19 cellular contexts compared by ENCODE assay signal in genomic region chr9:107989544-107989943, GRCh38.
DNase-seq lines count a peak whose midpoint lies in the region; ATAC-seq and TF ChIP-seq lines count a peak whose summit lies in the region.
"Had no signal": no experiment of that assay in that cellular context is flagged by ENCODE, and none has a peak within 500 bp of the region (broad histone marks: within the 10 kb centered on the region; RNA-seq: fewer than 3 reads in every experiment).

No MANE protein-coding gene starts in this region.

- DNase-seq in AG10803 (ENCODE audit: low read depth) = peak; percentile 91
- peak; percentile 80 for DNase-seq in NB4 (ENCODE audit: low read depth)
- peak in 1 of 2 donors; percentile 32 for DNase-seq in psoas muscle
- no peak for DNase-seq in stimulated activated CD4-positive, alpha-beta T cell treated with anti-CD3 and anti-CD28 coated beads, Interleukin-2, amount 100 ng/mL, for 24 hours
- DNase-seq in smooth muscle cell (lab: John Stamatoyannopoulos, UW; ENCODE audit: unreplicated experiment) = no peak
- DNase-seq: activated CD4-positive, alpha-beta T cell treated with anti-CD3 and anti-CD28 coated beads for 4 hours; activated naive CD8-positive, alpha-beta T cell treated with anti-CD3 and anti-CD28 coated beads, Interleukin-2, amount 10 ng/mL, durations not matched to agents 7 days and 5 days; cerebellar nuclear complex; DMS153; hippocampal formation; MG63; NCI-H82; nephron progenitor cell; stimulated activated naive B cell treated with anti-CD40 and anti-IgM and Interleukin-4, amounts not matched to agents 10 μg/mL and 1 μg/mL and 100 μg/mL, for 72 hours had no signal

- H3K79me2 ChIP-seq in smooth muscle cell (ENCODE audit: low read depth) = no peaks in the 10 kb centered on the region

- ATAC-seq in gastroesophageal sphincter = peak; percentile 87
- peak; percentile 35 to 77 (median 56) for ATAC-seq in psoas muscle
- no peak for ATAC-seq in GM21381 (IDR thresholded peaks at IDR 0.05; ENCODE audit: unreplicated experiment)
- no peak for ATAC-seq in HG03045 (IDR thresholded peaks at IDR 0.05; ENCODE audit: unreplicated experiment)
- ATAC-seq: stimulated activated naive B cell treated with anti-CD40 and anti-IgM and Interleukin-4, amounts not matched to agents 10 μg/mL and 1 μg/mL and 100 μg/mL, for 72 hours had no signal

- no peaks in the 10 kb centered on the region for H4K20me1 ChIP-seq in smooth muscle cell (ENCODE audit: low read depth)

- H3K4me1 ChIP-seq in gastroesophageal sphincter (no peaks in the 10 kb centered on the region), psoas muscle (no peaks in the 10 kb centered on the region), smooth muscle cell (ENCODE audit: low read depth) (no peaks in the 10 kb centered on the region)
- H3K4me1 ChIP-seq: vagina had no signal

- H3K27me3 ChIP-seq in gastroesophageal sphincter (no peaks in the 10 kb centered on the region), psoas muscle (ENCODE audit: insufficient read depth in 3 of 3, low read length in 2 of 3) (no peaks in the 10 kb centered on the region), smooth muscle cell (ENCODE audit: low read depth) (no peaks in the 10 kb centered on the region)
- H3K27me3 ChIP-seq: MG63, vagina had no signal

- 72 to 86% methylated on average over 1 to 2 of the region's 2 CpGs for WGBS in gastroesophageal sphincter (ENCODE audit: low coverage in 1 of 2), 2 donors
- WGBS in psoas muscle, 3 donors = 70 to 83% (median 81%) methylated on average over 2 of the region's 2 CpGs
- 89% methylated on average over 2 of the region's 2 CpGs for WGBS in smooth muscle cell (ENCODE audit: low lambda C conversion rate)

- no peak overlapping the region for H3K4me2 ChIP-seq in smooth muscle cell

- no peak overlapping the region for H3K9ac ChIP-seq in smooth muscle cell (ENCODE audit: low read depth)

- no peaks in the 10 kb centered on the region for H3K36me3 ChIP-seq in gastroesophageal sphincter
- H3K36me3 ChIP-seq in psoas muscle (ENCODE audit: insufficient read depth in 1 of 2, low read depth in 1 of 2) = no peaks in the 10 kb centered on the region
- no peaks in the 10 kb centered on the region for H3K36me3 ChIP-seq in smooth muscle cell (ENCODE audit: low read depth)
- H3K36me3 ChIP-seq: MG63, vagina had no signal

- TF ChIP-seq EP300 in gastroesophageal sphincter (IDR thresholded peaks at IDR 0.05) = no peak

- no peaks in the 10 kb centered on the region for H3F3A ChIP-seq in smooth muscle cell (ENCODE audit: low read depth)

- TF ChIP-seq POLR2A in NB4 (IDR thresholded peaks at IDR 0.05; ENCODE audit: extremely low read depth, insufficient read length) = no peak
- TF ChIP-seq POLR2A in gastroesophageal sphincter (IDR thresholded peaks at IDR 0.05) = no peak

- H3K4me3 ChIP-seq in AG10803 (ENCODE audit: low read length) = no peak overlapping the region
- no peak overlapping the region for H3K4me3 ChIP-seq in NB4 (ENCODE audit: low read depth, low read length)
- H3K4me3 ChIP-seq in gastroesophageal sphincter = no peak overlapping the region
- no peak overlapping the region for H3K4me3 ChIP-seq in psoas muscle
- H3K4me3 ChIP-seq in smooth muscle cell = no peak overlapping the region
- H3K4me3 ChIP-seq: MG63, vagina had no signal

- TF ChIP-seq CTCF in AG10803 (conservative IDR thresholded peaks at IDR 0.05; ENCODE audit: low read length) (no peak), NB4 (IDR thresholded peaks at IDR 0.05; ENCODE audit: low read depth, low read length) (no peak), gastroesophageal sphincter (IDR thresholded peaks at IDR 0.05) (no peak), psoas muscle (IDR thresholded peaks at IDR 0.05) (no peak), smooth muscle cell (IDR thresholded peaks at IDR 0.05; ENCODE audit: borderline replicate concordance, insufficient read depth, poor library complexity, severe bottlenecking) (no peak)

- H3K27ac ChIP-seq in gastroesophageal sphincter = peak overlapping the region in 3 of 4 donors; percentile 36 to 46 (median 43)
- no peak overlapping the region for H3K27ac ChIP-seq in psoas muscle
- no peak overlapping the region for H3K27ac ChIP-seq in smooth muscle cell (ENCODE audit: low read depth)
- H3K27ac ChIP-seq: RWPE1, vagina had no signal

- no peaks in the 10 kb centered on the region for H3K9me3 ChIP-seq in gastroesophageal sphincter
- H3K9me3 ChIP-seq in psoas muscle = no peaks in the 10 kb centered on the region
- H3K9me3 ChIP-seq in smooth muscle cell (replicated peaks; ENCODE audit: low read depth) = no peaks in the 10 kb centered on the region
- H3K9me3 ChIP-seq: MG63, vagina had no signal

- intact Hi-C loops in psoas muscle (cut with DNase I) = no loop called here

- H2AFZ ChIP-seq in smooth muscle cell (ENCODE audit: low read depth) = no peak overlapping the region

Comparison
In these comparisons a context has a peak if more than half of its experiments do, and no peak if none do; other contexts are left out.
1. DNase-seq: peak in AG10803 (single experiment) and NB4 (single experiment); none in stimulated activated CD4-positive, alpha-beta T cell treated with anti-CD3 and anti-CD28 coated beads, Interleukin-2, amount 100 ng/mL, for 24 hours (0 of 2) and smooth muscle cell (single experiment).
2. ATAC-seq: peak in gastroesophageal sphincter (single experiment) and psoas muscle (4 of 4); none in GM21381 (single experiment) and HG03045 (single experiment).
3. H3K27ac ChIP-seq: peak in gastroesophageal sphincter (3 of 4); none in psoas muscle (single experiment) and smooth muscle cell (single experiment).